Comparison of ENCODE assay signal across 8 cellular contexts in the genomic region with DNA sequence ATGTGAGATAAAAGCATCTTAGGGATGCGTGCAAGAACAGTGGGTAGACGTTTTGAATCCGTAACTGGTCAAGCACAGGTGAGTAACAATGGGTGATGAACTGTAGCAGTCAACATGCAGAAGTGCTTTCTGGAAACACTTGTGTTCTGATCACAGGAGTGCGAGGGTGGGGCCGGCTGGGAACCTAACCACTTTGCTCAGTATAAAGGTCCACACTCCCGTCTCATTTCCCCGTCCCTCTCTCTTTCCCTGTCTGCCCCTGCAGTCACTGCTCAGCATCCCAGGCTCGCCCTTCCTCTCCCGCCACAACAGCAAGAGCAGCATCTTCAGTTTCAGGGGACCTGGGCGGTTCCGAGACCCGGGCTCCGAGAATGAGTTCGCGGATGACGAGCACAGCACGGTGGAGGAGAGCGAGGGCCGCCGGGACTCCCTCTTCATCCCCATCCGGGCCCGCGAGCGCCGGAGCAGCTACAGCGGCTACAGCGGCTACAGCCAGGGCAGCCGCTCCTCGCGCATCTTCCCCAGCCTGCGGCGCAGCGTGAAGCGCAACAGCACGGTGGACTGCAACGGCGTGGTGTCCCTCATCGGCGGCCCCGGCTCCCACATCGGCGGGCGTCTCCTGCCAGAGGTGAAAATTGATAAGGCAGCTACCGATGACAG.
DNase-seq lines count a peak whose midpoint lies in the region; ATAC-seq lines count a peak whose summit lies in the region.

No MANE protein-coding gene starts in this region.

- DNase-seq in NCI-H460 (ENCODE audit: extremely low read depth, low read depth) (peak; percentile 1), hypothalamus (lab: John Stamatoyannopoulos, UW) (peak in 30 of 51 donors; percentile 3 to 45 (median 22)), midbrain (lab: John Stamatoyannopoulos, UW) (no peak), DMS 273 treated with DMSO at 0.1 percent for 48 hours (lab: John Stamatoyannopoulos, UW) (no peak), NCI-H1105 (lab: John Stamatoyannopoulos, UW) (no peak)
- peak in 1 of 2 donors; percentile 56 for DNase-seq in activated naive CD4-positive, alpha-beta T cell treated with anti-CD3 and anti-CD28 coated beads, Interleukin-2, amount 50 U/mL, for 72 hours (ENCODE audit: low spot score in 2 of 2)
- peak; percentile 43 to 70 for DNase-seq in stimulated activated CD4-positive, alpha-beta T cell treated with anti-CD3 and anti-CD28 coated beads, Interleukin-2, amount 100 ng/mL, for 24 hours

- no peaks in the 10 kb centered on the region for H3K9me3 Mint-ChIP-seq in activated naive CD4-positive, alpha-beta T cell treated with anti-CD3 and anti-CD28 coated beads, Interleukin-2, amount 50 U/mL, for 72 hours

- no peak overlapping the region for H3K27ac Mint-ChIP-seq in activated naive CD4-positive, alpha-beta T cell treated with anti-CD3 and anti-CD28 coated beads, Interleukin-2, amount 50 U/mL, for 72 hours

- ATAC-seq in activated naive CD4-positive, alpha-beta T cell treated with anti-CD3 and anti-CD28 coated beads, Interleukin-2, amount 50 U/mL, for 72 hours = peak; percentile 74 to 98
- ATAC-seq in GM21526 (IDR thresholded peaks at IDR 0.05; ENCODE audit: low FRiP score, unreplicated experiment) = no peak

- H3K36me3 Mint-ChIP-seq in activated naive CD4-positive, alpha-beta T cell treated with anti-CD3 and anti-CD28 coated beads, Interleukin-2, amount 50 U/mL, for 72 hours = no peaks in the 10 kb centered on the region

Comparison
In these comparisons a context has a peak if more than half of its experiments do, and no peak if none do; other contexts are left out.
1. DNase-seq: peak in NCI-H460 (single experiment), hypothalamus (30 of 51) and stimulated activated CD4-positive, alpha-beta T cell treated with anti-CD3 and anti-CD28 coated beads, Interleukin-2, amount 100 ng/mL, for 24 hours (2 of 2); none in midbrain (single experiment), DMS 273 treated with DMSO at 0.1 percent for 48 hours (single experiment) and NCI-H1105 (single experiment).